In the genomic region with DNA sequence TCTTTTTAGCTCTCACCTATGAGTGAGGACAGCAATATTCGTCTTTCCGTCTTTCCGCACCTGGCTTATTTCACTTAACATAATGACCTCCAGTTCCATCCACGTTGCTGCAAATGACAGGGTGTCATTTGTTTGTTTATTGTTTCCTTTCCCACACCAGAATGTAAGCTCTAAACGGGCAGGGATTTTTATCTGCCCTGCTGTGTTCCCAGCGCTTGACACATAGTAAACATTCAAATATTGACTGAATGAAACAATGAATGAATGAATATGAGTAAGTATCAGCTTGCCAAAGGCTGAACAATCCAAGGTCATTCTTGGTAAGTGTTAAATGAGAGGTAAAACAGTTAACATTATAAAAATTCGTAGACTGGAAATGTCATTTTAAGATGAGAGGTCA, we compare ENCODE assay signal across 13 cellular contexts. TPM values are rescaled to one million over a fixed set of nuclear protein-coding genes. Genes with fewer than 3 reads are reported as not detected.
DNase-seq lines count a peak whose midpoint lies in the region; ATAC-seq and TF ChIP-seq lines count a peak whose summit lies in the region.
"Had no signal": no experiment of that assay in that cellular context is flagged by ENCODE, and none has a peak within 500 bp of the region (broad histone marks: within the 10 kb centered on the region; RNA-seq: fewer than 3 reads in every experiment).

No MANE protein-coding gene starts in this region.

- POLR2A ChIA-PET in SK-N-SH (lab: Yijun Ruan, JAX), result interaction anchor here (1.8 kb wide), 1 partner anchor 9 kb away, joined by 5 read pairs; no protein-coding TSS in a partner anchor

- no peak overlapping the region for H3K4me3 ChIP-seq in SK-N-SH (ENCODE audit: low read depth in 2 of 2, low read length in 1 of 2)
- H3K4me3 ChIP-seq in tibial artery, result no peak overlapping the region
- H3K4me3 ChIP-seq: HAP-1, PC-9, SK-N-MC had no signal

- no peak overlapping the region for H2AFZ ChIP-seq in SK-N-SH (ENCODE audit: low read depth)
- H2AFZ ChIP-seq: PC-9 had no signal

- H3K9me2 ChIP-seq in SK-N-SH, result no peaks in the 10 kb centered on the region

- H3K9me3 ChIP-seq in SK-N-SH, result no peaks in the 10 kb centered on the region
- no peaks in the 10 kb centered on the region for H3K9me3 ChIP-seq in tibial artery
- H3K9me3 ChIP-seq: Caco-2, HAP-1 had no signal

- H3K4me2 ChIP-seq in SK-N-SH, result no peak overlapping the region
- H3K4me2 ChIP-seq: PC-9 had no signal

- WGBS in SK-N-SH (ENCODE audit: low lambda C conversion rate), result 71% methylated on average over 6 of the region's 7 CpGs

- DNase-seq in SK-N-SH (no peak), NCI-H69 (lab: John Stamatoyannopoulos, UW) (peak; percentile 79), left colon (no peak), tibial artery (no peak), NCI-H524 treated with DMSO at 0.1 percent for 48 hours (lab: John Stamatoyannopoulos, UW) (no peak), NCI-H446 treated with DMSO at 0.1 percent for 48 hours (lab: John Stamatoyannopoulos, UW) (no peak)
- DNase-seq: Caco-2, NCI-H1417 treated with DMSO at 0.1 percent for 48 hours, NCI-H510A, PC-9 had no signal

- H4K20me1 ChIP-seq in SK-N-SH (ENCODE audit: insufficient read depth), result peaks cover 3% of the 10 kb centered on the region; the same call in 1 of the 2 replicates

- H3K36me3 ChIP-seq in SK-N-SH (replicated peaks in 1 of 2; ENCODE audit: control insufficient read depth in 1 of 2, insufficient read depth in 2 of 2, low read length in 1 of 2), result no peaks in the 10 kb centered on the region
- no peaks in the 10 kb centered on the region for H3K36me3 ChIP-seq in tibial artery
- H3K36me3 ChIP-seq: HAP-1 had no signal

- peaks cover 42 to 62% of the 10 kb centered on the region in 2 experiments for H3K4me1 ChIP-seq in SK-N-SH (ENCODE audit: control insufficient read depth in 1 of 2, insufficient read depth in 2 of 2, low read depth in 1 of 2, low read length in 1 of 2)
- peaks cover 0 to 52% (median 38%) of the 10 kb centered on the region in 4 donors for H3K4me1 ChIP-seq in tibial artery
- H3K4me1 ChIP-seq: HAP-1 had no signal

- CTCF ChIA-PET in SK-N-SH (lab: Yijun Ruan, JAX), result interaction anchor here (0.7 to 1.2 kb wide), 3 partner anchors 11 to 129 kb away, joined by 3 to 4 read pairs (median 4); no protein-coding TSS in a partner anchor

- TF ChIP-seq EP300 in SK-N-SH (IDR thresholded peaks at IDR 0.05; ENCODE audit: borderline replicate concordance in 1 of 2, low read depth in 1 of 2, low read length in 1 of 2), result no peak

- peak overlapping the region; percentile 89 to 94; a peak in 3 of 4 replicates for H3K27ac ChIP-seq in SK-N-SH (ENCODE audit: low read depth in 2 of 2, low read length in 1 of 2)
- H3K27ac ChIP-seq in tibial artery, result peak overlapping the region; percentile 71 to 81
- H3K27ac ChIP-seq: PC-9, SK-N-MC had no signal

- H3K9ac ChIP-seq in SK-N-SH, result no peak overlapping the region

- peaks cover 14% of the 10 kb centered on the region for H3F3A ChIP-seq in SK-N-SH (replicated peaks; ENCODE audit: insufficient read depth)

- no peak for TF ChIP-seq RAD21 in SK-N-SH (IDR thresholded peaks at IDR 0.05; ENCODE audit: low read length)

- ATAC-seq in SK-N-SH treated with all-trans-retinoic acid at 6 μM for 48 hours (no peak), left colon (peak; percentile 12)

- peaks cover 65% of the 10 kb centered on the region for H3K79me2 ChIP-seq in SK-N-SH (ENCODE audit: insufficient read depth)

- TF ChIP-seq CTCF in SK-N-SH (IDR thresholded peaks at IDR 0.05) (no peak), tibial artery (IDR thresholded peaks at IDR 0.05) (no peak)

- intact Hi-C loops in left colon (cut with DNase I, micrococcal nuclease), result loop anchor here in 1 of 2 donors (5.0 kb wide), 1 partner anchor 50 kb away; no protein-coding TSS in a partner anchor
- intact Hi-C loops in tibial artery (cut with DNase I; ENCODE audit: low total_unique reads), result no loop called here

- no peaks in the 10 kb centered on the region for H3K27me3 ChIP-seq in SK-N-SH (ENCODE audit: insufficient read depth)
- H3K27me3 ChIP-seq in tibial artery, result no peaks in the 10 kb centered on the region

TF ChIP-seq in SK-N-SH, 30 proteins besides CTCF, POLR2A, EP300 and RAD21 (continues in another document):
- TF ChIP-seq POLR2AphosphoS5 (IDR thresholded peaks at IDR 0.05; ENCODE audit: low read depth, low read length) (no peak), CHD2 (IDR thresholded peaks at IDR 0.05; ENCODE audit: low read length, partially characterized antibody) (no peak), FOXJ3 (CRISPR knock-in tag; IDR thresholded peaks at IDR 0.05) (no peak), IRF3 (IDR thresholded peaks at IDR 0.05; ENCODE audit: low read depth, low read length) (no peak), EZH2phosphoT487 (IDR thresholded peaks at IDR 0.05; ENCODE audit: borderline replicate concordance, low read depth) (no peak), RFX5 (IDR thresholded peaks at IDR 0.05; ENCODE audit: low read length) (no peak), NFIC (IDR thresholded peaks at IDR 0.05; ENCODE audit: borderline replicate concordance) (no peak)

TF ChIP-seq in SK-N-SH treated with all-trans-retinoic acid at 6 μM for 48 hours, 23 proteins besides CTCF, POLR2A, EP300 and RAD21:
- TF ChIP-seq, protein P1, sequence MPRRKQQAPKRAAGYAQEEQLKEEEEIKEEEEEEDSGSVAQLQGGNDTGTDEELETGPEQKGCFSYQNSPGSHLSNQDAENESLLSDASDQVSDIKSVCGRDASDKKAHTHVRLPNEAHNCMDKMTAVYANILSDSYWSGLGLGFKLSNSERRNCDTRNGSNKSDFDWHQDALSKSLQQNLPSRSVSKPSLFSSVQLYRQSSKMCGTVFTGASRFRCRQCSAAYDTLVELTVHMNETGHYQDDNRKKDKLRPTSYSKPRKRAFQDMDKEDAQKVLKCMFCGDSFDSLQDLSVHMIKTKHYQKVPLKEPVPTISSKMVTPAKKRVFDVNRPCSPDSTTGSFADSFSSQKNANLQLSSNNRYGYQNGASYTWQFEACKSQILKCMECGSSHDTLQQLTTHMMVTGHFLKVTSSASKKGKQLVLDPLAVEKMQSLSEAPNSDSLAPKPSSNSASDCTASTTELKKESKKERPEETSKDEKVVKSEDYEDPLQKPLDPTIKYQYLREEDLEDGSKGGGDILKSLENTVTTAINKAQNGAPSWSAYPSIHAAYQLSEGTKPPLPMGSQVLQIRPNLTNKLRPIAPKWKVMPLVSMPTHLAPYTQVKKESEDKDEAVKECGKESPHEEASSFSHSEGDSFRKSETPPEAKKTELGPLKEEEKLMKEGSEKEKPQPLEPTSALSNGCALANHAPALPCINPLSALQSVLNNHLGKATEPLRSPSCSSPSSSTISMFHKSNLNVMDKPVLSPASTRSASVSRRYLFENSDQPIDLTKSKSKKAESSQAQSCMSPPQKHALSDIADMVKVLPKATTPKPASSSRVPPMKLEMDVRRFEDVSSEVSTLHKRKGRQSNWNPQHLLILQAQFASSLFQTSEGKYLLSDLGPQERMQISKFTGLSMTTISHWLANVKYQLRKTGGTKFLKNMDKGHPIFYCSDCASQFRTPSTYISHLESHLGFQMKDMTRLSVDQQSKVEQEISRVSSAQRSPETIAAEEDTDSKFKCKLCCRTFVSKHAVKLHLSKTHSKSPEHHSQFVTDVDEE (CRISPR knock-in tag; IDR thresholded peaks at IDR 0.05), result no peak
- no peak for TF ChIP-seq RARB (CRISPR knock-in tag; IDR thresholded peaks at IDR 0.05)
- TF ChIP-seq OSR1 (CRISPR knock-in tag; IDR thresholded peaks at IDR 0.05), result no peak
- no peak for TF ChIP-seq CSDC2 (CRISPR knock-in tag; IDR thresholded peaks at IDR 0.05)
- TF ChIP-seq ISL1 (CRISPR knock-in tag; IDR thresholded peaks at IDR 0.05), result no peak
- no peak for TF ChIP-seq ZFP3 (CRISPR knock-in tag; IDR thresholded peaks at IDR 0.05)

RNA-seq across cellular contexts. Expression of gene SH3PXD2A, which starts 12.8 kb away (rescaled TPM):
- polyA plus RNA-seq in SK-N-SH (2012; rRNA removed), result 2.1 and 2.5 TPM in 2 replicates
- 1.7 and 2.5 TPM in 2 replicates for polyA plus RNA-seq in SK-N-SH (2012; cell fraction: cytosol; rRNA removed)
- 5.5 and 5.7 TPM in 2 replicates for polyA plus RNA-seq in SK-N-SH (2012; cell fraction: nucleus; rRNA removed)
- 10 to 100 TPM; 48.5 to 49.4 TPM for total RNA-seq in left colon
